Comparison of ENCODE assay signal across 8 cellular contexts in genomic region chr6:63635563-63636515, GRCh38.
DNase-seq lines count a peak whose midpoint lies in the region; ATAC-seq and TF ChIP-seq lines count a peak whose summit lies in the region.

A gene with protein sequence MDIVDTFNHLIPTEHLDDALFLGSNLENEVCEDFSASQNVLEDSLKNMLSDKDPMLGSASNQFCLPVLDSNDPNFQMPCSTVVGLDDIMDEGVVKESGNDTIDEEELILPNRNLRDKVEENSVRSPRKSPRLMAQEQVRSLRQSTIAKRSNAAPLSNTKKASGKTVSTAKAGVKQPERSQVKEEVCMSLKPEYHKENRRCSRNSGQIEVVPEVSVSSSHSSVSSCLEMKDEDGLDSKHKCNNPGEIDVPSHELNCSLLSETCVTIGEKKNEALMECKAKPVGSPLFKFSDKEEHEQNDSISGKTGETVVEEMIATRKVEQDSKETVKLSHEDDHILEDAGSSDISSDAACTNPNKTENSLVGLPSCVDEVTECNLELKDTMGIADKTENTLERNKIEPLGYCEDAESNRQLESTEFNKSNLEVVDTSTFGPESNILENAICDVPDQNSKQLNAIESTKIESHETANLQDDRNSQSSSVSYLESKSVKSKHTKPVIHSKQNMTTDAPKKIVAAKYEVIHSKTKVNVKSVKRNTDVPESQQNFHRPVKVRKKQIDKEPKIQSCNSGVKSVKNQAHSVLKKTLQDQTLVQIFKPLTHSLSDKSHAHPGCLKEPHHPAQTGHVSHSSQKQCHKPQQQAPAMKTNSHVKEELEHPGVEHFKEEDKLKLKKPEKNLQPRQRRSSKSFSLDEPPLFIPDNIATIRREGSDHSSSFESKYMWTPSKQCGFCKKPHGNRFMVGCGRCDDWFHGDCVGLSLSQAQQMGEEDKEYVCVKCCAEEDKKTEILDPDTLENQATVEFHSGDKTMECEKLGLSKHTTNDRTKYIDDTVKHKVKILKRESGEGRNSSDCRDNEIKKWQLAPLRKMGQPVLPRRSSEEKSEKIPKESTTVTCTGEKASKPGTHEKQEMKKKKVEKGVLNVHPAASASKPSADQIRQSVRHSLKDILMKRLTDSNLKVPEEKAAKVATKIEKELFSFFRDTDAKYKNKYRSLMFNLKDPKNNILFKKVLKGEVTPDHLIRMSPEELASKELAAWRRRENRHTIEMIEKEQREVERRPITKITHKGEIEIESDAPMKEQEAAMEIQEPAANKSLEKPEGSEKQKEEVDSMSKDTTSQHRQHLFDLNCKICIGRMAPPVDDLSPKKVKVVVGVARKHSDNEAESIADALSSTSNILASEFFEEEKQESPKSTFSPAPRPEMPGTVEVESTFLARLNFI (N-terminal part only) (plus strand): TSS chr6:63635802. CDS start chr6:63646552, 10,750 bp downstream.

- peak; percentile 75 for ATAC-seq in HG03457 (IDR thresholded peaks at IDR 0.05; ENCODE audit: unreplicated experiment)

- H3K36me3 ChIP-seq in BLaER1 = no peaks in the 10 kb centered on the region

- peak within 1 kb of the TSS; percentile 99 for H3K9ac ChIP-seq in BLaER1

- peak; percentile 74 for DNase-seq in GM19240 (ENCODE audit: insufficient read length, low spot score)
- peak; percentile 39 for DNase-seq in NCI-H524 treated with DMSO at 0.1 percent for 48 hours (lab: John Stamatoyannopoulos, UW)
- DNase-seq in activated CD4-positive, alpha-beta T cell treated with anti-CD3 and anti-CD28 coated beads for 4 hours = peak; percentile 85 to 90
- peak; percentile 90 for DNase-seq in choroid plexus epithelial cell (ENCODE audit: low read depth)
- peak; percentile 92 for DNase-seq in kidney tubule cell (ENCODE audit: low spot score)
- DNase-seq in stimulated activated CD4-positive, alpha-beta T cell treated with anti-CD3 and anti-CD28 coated beads, Interleukin-1b, Interleukin-23, amount 100 ng/mL, for 24 hours (ENCODE audit: low read depth in 4 of 4, low spot score in 1 of 4) = peak; percentile 71 to 85 (median 80)

- TF ChIP-seq CTCF in choroid plexus epithelial cell (conservative IDR thresholded peaks at IDR 0.05; ENCODE audit: low read depth, low read length) = peak; percentile 27

- H3K4me1 ChIP-seq in BLaER1 = peaks cover 32% of the 10 kb centered on the region

- H3K4me3 ChIP-seq in BLaER1 (peak within 1 kb of the TSS; percentile 99), choroid plexus epithelial cell (ENCODE audit: low read depth, low read length) (peak within 1 kb of the TSS; percentile 89)

- no peaks in the 10 kb centered on the region for H3K27me3 ChIP-seq in BLaER1

- H4K20me1 ChIP-seq in BLaER1 = peaks cover 47% of the 10 kb centered on the region

- H3K9me3 ChIP-seq in BLaER1 = no peaks in the 10 kb centered on the region

- H3K4me2 ChIP-seq in BLaER1 = peak within 1 kb of the TSS; percentile 96

- peak within 1 kb of the TSS; percentile 99 for H3K27ac ChIP-seq in BLaER1

Comparison
In these comparisons a context has a peak if more than half of its experiments do, and no peak if none do; other contexts are left out.
1. Peak in every context shown above with its lines: DNase-seq, ATAC-seq, H3K4me3 ChIP-seq and H3K27ac ChIP-seq.
2. DNase-seq: peak in every context shown above with its lines; median percentile 92 in kidney tubule cell; 90 in choroid plexus epithelial cell; 88 in activated CD4-positive, alpha-beta T cell treated with anti-CD3 and anti-CD28 coated beads for 4 hours; 80 in stimulated activated CD4-positive, alpha-beta T cell treated with anti-CD3 and anti-CD28 coated beads, Interleukin-1b, Interleukin-23, amount 100 ng/mL, for 24 hours; 74 in GM19240; 39 in NCI-H524 treated with DMSO at 0.1 percent for 48 hours.